Comparison of ENCODE assay signal across 4 cellular contexts in genomic region chr15:28718576-28718975, GRCh38. TPM values are rescaled to one million over a fixed set of nuclear protein-coding genes. Genes with fewer than 3 reads are reported as not detected.
"Had no signal": no experiment of that assay in that cellular context is flagged by ENCODE, and none has a peak within 500 bp of the region (broad histone marks: within the 10 kb centered on the region; RNA-seq: fewer than 3 reads in every experiment).

No MANE protein-coding gene starts in this region.

RNA-seq across cellular contexts. Expression of gene GOLGA8M, which starts 6.4 kb away (rescaled TPM):
- total RNA-seq: hepatocyte, kidney epithelial cell, mammary epithelial cell had no signal
- polyA plus RNA-seq: hepatocyte, keratinocyte had no signal
